Comparison of ENCODE assay signal across 19 cellular contexts in the genomic region with DNA sequence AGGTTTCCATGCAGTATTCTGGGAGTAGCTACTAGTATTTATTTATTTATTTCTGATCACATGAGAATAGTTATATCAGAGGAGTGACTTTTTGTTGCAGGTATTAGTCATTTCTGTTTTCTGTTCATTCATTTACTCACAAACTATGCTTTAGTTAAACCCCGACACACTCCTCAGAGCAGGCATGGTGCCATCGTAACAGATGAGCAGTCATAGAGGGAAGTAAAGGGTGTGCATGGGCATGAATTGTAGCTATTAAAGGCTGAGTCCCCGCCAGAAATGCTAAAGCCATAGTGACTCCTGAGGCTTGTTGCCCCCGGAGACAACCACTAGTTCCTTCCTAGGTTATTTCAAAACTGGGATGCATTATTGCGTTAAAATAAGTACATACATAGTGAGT. TPM values are rescaled to one million over a fixed set of nuclear protein-coding genes. Genes with fewer than 3 reads are reported as not detected.
DNase-seq lines count a peak whose midpoint lies in the region; TF ChIP-seq lines count a peak whose summit lies in the region.
"Had no signal": no experiment of that assay in that cellular context is flagged by ENCODE, and none has a peak within 500 bp of the region (broad histone marks: within the 10 kb centered on the region; RNA-seq: fewer than 3 reads in every experiment).

No MANE protein-coding gene starts in this region.

- TF ChIP-seq CTCF in fibroblast of mammary gland (conservative IDR thresholded peaks at IDR 0.05; ENCODE audit: control insufficient read depth, insufficient read depth, low read depth, low read length): no peak
- TF ChIP-seq CTCF in endothelial cell (IDR thresholded peaks at IDR 0.05; ENCODE audit: unreplicated experiment): no peak

- no peak overlapping the region for H3K4me3 Mint-ChIP-seq in endothelial cell (ENCODE audit: unreplicated experiment)
- H3K4me3 Mint-ChIP-seq: activated CD4-positive, alpha-beta T cell treated with anti-CD3 and anti-CD28 coated beads for 36 hours; activated CD8-positive, alpha-beta memory T cell treated with anti-CD3 and anti-CD28 coated beads, Interleukin-2, amount 10 ng/mL, durations not matched to agents 7 days and 5 days had no signal

- no peak overlapping the region for H3K4me3 ChIP-seq in fibroblast of mammary gland (ENCODE audit: control insufficient read depth, low read depth, low read length)
- H3K4me3 ChIP-seq: gastroesophageal sphincter, lung, uterus had no signal

- DNase-seq in AML-193 (lab: John Stamatoyannopoulos, UW): peak; percentile 88
- peak; percentile 44 for DNase-seq in HK-2 (ENCODE audit: unreplicated experiment)
- peak; percentile 74 for DNase-seq in NOMO-1 treated with dmso at 0.1 percent for 144 hours (lab: John Stamatoyannopoulos, UW; ENCODE audit: unreplicated experiment)
- peak; percentile 7 for DNase-seq in fibroblast of mammary gland (ENCODE audit: low read depth)
- DNase-seq in NCI-H2196 (lab: John Stamatoyannopoulos, UW; ENCODE audit: unreplicated experiment): no peak
- DNase-seq in endothelial cell (ENCODE audit: low spot score): no peak
- DNase-seq in activated CD4-positive, CD25-positive, alpha-beta regulatory T cell (lab: John Stamatoyannopoulos, UW): no peak
- no peak for DNase-seq in OCI-M2 (lab: John Stamatoyannopoulos, UW; ENCODE audit: unreplicated experiment)
- DNase-seq: activated CD4-positive, alpha-beta T cell treated with anti-CD3 and anti-CD28 coated beads for 36 hours; activated CD8-positive, alpha-beta memory T cell treated with anti-CD3 and anti-CD28 coated beads, Interleukin-2, amount 10 ng/mL, durations not matched to agents 7 days and 5 days; activated effector memory CD4-positive, alpha-beta T cell treated with Interleukin-2 at 50 U/mL for 16 hours; amygdala; MM.1S; NK-92 treated with Interleukin-12 subunit alpha and Interleukin-12 subunit beta, amount 100 ng/mL, for 24 hours; SHP77 treated with DMSO at 0.1 percent for 48 hours; stimulated activated CD4-positive, alpha-beta T cell treated with anti-CD3 and anti-CD28 coated beads, Interleukin-2, amount 100 ng/mL, for 24 hours; uterus had no signal

- no peaks in the 10 kb centered on the region for H3K36me3 Mint-ChIP-seq in endothelial cell (ENCODE audit: low read depth, unreplicated experiment)
- H3K36me3 Mint-ChIP-seq: activated CD8-positive, alpha-beta memory T cell treated with anti-CD3 and anti-CD28 coated beads, Interleukin-2, amount 10 ng/mL, durations not matched to agents 7 days and 5 days had no signal

- H3K4me1 Mint-ChIP-seq in endothelial cell (ENCODE audit: unreplicated experiment): no peaks in the 10 kb centered on the region

- H3K27ac Mint-ChIP-seq in endothelial cell (ENCODE audit: unreplicated experiment): no peak overlapping the region
- H3K27ac Mint-ChIP-seq: activated CD4-positive, alpha-beta T cell treated with anti-CD3 and anti-CD28 coated beads for 36 hours; activated CD8-positive, alpha-beta memory T cell treated with anti-CD3 and anti-CD28 coated beads, Interleukin-2, amount 10 ng/mL, durations not matched to agents 7 days and 5 days had no signal

- no peaks in the 10 kb centered on the region for H3K27me3 Mint-ChIP-seq in endothelial cell (ENCODE audit: unreplicated experiment)
- H3K27me3 Mint-ChIP-seq: activated CD4-positive, alpha-beta T cell treated with anti-CD3 and anti-CD28 coated beads for 36 hours; activated CD8-positive, alpha-beta memory T cell treated with anti-CD3 and anti-CD28 coated beads, Interleukin-2, amount 10 ng/mL, durations not matched to agents 7 days and 5 days had no signal

- H3K9me3 Mint-ChIP-seq in endothelial cell (ENCODE audit: unreplicated experiment): no peaks in the 10 kb centered on the region

RNA-seq across cellular contexts. Expression of a gene that starts 10.6 kb away (rescaled TPM):
- total RNA-seq in endothelial cell (ENCODE audit: unreplicated experiment): 2.8 TPM

RNA-seq across cellular contexts. Expression of a gene that starts 54.8 kb away (rescaled TPM):
- total RNA-seq in endothelial cell (ENCODE audit: unreplicated experiment): not detected
- total RNA-seq: gastroesophageal sphincter had no signal

Comparison
In these comparisons a context has a peak if more than half of its experiments do, and no peak if none do; other contexts are left out.
1. DNase-seq: peak in AML-193 (2 of 2), HK-2 (single experiment), NOMO-1 treated with dmso at 0.1 percent for 144 hours (single experiment) and fibroblast of mammary gland (single experiment); none in NCI-H2196 (single experiment), endothelial cell (single experiment), activated CD4-positive, CD25-positive, alpha-beta regulatory T cell (0 of 4) and OCI-M2 (single experiment).